ENCODE assay signal across 2 cellular contexts in genomic region chr11:104394508-104394907, GRCh38.
TF ChIP-seq lines count a peak whose summit lies in the region.

No MANE protein-coding gene starts in this region.

TF ChIP-seq in GM23338, 12 proteins besides CTCF, POLR2A, EP300 and RAD21:
- TF ChIP-seq ZNF462 (CRISPR knock-in tag; IDR thresholded peaks at IDR 0.05) (no peak), EZH2phosphoT487 (IDR thresholded peaks at IDR 0.05; ENCODE audit: unreplicated experiment) (no peak), EZH2 (IDR thresholded peaks at IDR 0.05; ENCODE audit: low read depth, unreplicated experiment) (no peak), ZNF331 (CRISPR knock-in tag; IDR thresholded peaks at IDR 0.05; ENCODE audit: low read depth) (no peak), STAT1 (IDR thresholded peaks at IDR 0.05; ENCODE audit: unreplicated experiment) (no peak), POLR2AphosphoS5 (IDR thresholded peaks at IDR 0.05; ENCODE audit: low read depth) (no peak), ZNF114 (CRISPR knock-in tag; IDR thresholded peaks at IDR 0.05) (no peak), JUNB (IDR thresholded peaks at IDR 0.05; ENCODE audit: unreplicated experiment) (no peak), NANOG (IDR thresholded peaks at IDR 0.05; ENCODE audit: borderline replicate concordance) (no peak), CREB1 (CRISPR knock-in tag; IDR thresholded peaks at IDR 0.05; ENCODE audit: low read depth) (no peak)
- TF ChIP-seq, protein P1, sequence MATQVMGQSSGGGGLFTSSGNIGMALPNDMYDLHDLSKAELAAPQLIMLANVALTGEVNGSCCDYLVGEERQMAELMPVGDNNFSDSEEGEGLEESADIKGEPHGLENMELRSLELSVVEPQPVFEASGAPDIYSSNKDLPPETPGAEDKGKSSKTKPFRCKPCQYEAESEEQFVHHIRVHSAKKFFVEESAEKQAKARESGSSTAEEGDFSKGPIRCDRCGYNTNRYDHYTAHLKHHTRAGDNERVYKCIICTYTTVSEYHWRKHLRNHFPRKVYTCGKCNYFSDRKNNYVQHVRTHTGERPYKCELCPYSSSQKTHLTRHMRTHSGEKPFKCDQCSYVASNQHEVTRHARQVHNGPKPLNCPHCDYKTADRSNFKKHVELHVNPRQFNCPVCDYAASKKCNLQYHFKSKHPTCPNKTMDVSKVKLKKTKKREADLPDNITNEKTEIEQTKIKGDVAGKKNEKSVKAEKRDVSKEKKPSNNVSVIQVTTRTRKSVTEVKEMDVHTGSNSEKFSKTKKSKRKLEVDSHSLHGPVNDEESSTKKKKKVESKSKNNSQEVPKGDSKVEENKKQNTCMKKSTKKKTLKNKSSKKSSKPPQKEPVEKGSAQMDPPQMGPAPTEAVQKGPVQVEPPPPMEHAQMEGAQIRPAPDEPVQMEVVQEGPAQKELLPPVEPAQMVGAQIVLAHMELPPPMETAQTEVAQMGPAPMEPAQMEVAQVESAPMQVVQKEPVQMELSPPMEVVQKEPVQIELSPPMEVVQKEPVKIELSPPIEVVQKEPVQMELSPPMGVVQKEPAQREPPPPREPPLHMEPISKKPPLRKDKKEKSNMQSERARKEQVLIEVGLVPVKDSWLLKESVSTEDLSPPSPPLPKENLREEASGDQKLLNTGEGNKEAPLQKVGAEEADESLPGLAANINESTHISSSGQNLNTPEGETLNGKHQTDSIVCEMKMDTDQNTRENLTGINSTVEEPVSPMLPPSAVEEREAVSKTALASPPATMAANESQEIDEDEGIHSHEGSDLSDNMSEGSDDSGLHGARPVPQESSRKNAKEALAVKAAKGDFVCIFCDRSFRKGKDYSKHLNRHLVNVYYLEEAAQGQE (IDR thresholded peaks at IDR 0.05; ENCODE audit: unreplicated experiment) = no peak
- TF ChIP-seq, protein P2, sequence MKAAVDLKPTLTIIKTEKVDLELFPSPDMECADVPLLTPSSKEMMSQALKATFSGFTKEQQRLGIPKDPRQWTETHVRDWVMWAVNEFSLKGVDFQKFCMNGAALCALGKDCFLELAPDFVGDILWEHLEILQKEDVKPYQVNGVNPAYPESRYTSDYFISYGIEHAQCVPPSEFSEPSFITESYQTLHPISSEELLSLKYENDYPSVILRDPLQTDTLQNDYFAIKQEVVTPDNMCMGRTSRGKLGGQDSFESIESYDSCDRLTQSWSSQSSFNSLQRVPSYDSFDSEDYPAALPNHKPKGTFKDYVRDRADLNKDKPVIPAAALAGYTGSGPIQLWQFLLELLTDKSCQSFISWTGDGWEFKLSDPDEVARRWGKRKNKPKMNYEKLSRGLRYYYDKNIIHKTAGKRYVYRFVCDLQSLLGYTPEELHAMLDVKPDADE (IDR thresholded peaks at IDR 0.05) = no peak

TF ChIP-seq in GM12878, 131 proteins besides CTCF, POLR2A, EP300 and RAD21 (continued from another document):
- no peak for TF ChIP-seq CBX3 (IDR thresholded peaks at IDR 0.05; ENCODE audit: borderline replicate concordance, low read depth)
